Comparison of ENCODE assay signal across 1 cellular context in the genomic region with DNA sequence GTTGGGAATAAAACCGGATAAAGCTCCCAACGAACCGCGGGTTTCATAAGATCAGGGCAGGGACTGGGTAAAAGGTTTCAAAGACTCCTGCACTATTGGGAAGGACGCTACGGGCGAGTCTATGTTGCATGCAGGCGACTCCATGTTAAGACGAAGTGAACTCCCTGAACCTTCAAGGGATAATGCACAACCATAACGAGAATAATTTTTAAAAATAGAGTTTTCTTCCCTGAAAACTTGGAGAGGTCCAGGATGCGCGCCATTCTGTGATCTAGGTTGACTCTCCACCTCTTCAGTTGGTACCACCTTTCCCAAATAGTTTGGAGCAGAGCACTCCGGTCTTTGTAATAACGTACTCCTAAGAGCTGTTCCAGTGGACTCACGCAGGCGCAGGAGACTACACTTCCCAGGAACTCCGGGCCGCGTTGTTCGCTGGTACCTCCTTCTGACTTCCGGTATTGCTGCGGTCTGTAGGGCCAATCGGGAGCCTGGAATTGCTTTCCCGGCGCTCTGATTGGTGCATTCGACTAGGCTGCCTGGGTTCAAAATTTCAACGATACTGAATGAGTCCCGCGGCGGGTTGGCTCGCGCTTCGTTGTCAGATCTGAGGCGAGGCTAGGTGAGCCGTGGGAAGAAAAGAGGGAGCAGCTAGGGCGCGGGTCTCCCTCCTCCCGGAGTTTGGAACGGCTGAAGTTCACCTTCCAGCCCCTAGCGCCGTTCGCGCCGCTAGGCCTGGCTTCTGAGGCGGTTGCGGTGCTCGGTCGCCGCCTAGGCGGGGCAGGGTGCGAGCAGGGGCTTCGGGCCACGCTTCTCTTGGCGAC.
TF ChIP-seq lines count a peak whose summit lies in the region.

A gene with protein sequence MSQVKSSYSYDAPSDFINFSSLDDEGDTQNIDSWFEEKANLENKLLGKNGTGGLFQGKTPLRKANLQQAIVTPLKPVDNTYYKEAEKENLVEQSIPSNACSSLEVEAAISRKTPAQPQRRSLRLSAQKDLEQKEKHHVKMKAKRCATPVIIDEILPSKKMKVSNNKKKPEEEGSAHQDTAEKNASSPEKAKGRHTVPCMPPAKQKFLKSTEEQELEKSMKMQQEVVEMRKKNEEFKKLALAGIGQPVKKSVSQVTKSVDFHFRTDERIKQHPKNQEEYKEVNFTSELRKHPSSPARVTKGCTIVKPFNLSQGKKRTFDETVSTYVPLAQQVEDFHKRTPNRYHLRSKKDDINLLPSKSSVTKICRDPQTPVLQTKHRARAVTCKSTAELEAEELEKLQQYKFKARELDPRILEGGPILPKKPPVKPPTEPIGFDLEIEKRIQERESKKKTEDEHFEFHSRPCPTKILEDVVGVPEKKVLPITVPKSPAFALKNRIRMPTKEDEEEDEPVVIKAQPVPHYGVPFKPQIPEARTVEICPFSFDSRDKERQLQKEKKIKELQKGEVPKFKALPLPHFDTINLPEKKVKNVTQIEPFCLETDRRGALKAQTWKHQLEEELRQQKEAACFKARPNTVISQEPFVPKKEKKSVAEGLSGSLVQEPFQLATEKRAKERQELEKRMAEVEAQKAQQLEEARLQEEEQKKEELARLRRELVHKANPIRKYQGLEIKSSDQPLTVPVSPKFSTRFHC (plus strand): TSS at position 562 of the 821 bp plus-strand sequence. CDS start 18,187 bp downstream, outside the sequence.

TF ChIP-seq in IMR-90, 13 proteins besides CTCF, POLR2A, EP300 and RAD21:
- no peak for TF ChIP-seq RFX5 (IDR thresholded peaks at IDR 0.05; ENCODE audit: low read depth, low read length)
- peak; percentile 92 for TF ChIP-seq MXI1 (IDR thresholded peaks at IDR 0.05; ENCODE audit: borderline replicate concordance, low read depth, low read length)
- no peak; the same call in 1 of the 2 replicates for TF ChIP-seq MAZ (IDR thresholded peaks at IDR 0.05; ENCODE audit: borderline replicate concordance, low read depth, low read length)
- TF ChIP-seq MAFK (IDR thresholded peaks at IDR 0.05; ENCODE audit: low read depth, low read length) = no peak
- TF ChIP-seq CHD1 (IDR thresholded peaks at IDR 0.05; ENCODE audit: low read depth, low read length) = no peak
- no peak for TF ChIP-seq NFE2L2 (IDR thresholded peaks at IDR 0.05; ENCODE audit: low read depth, low read length)
- no peak for TF ChIP-seq SMC3 (IDR thresholded peaks at IDR 0.05; ENCODE audit: low read depth, low read length)
- peak; percentile 24; the same call in 1 of the 2 replicates for TF ChIP-seq FOS (IDR thresholded peaks at IDR 0.05; ENCODE audit: low read depth, low read length)
- TF ChIP-seq RCOR1 (IDR thresholded peaks at IDR 0.05; ENCODE audit: insufficient replicate concordance, low read length) = no peak
- TF ChIP-seq, protein P1, sequence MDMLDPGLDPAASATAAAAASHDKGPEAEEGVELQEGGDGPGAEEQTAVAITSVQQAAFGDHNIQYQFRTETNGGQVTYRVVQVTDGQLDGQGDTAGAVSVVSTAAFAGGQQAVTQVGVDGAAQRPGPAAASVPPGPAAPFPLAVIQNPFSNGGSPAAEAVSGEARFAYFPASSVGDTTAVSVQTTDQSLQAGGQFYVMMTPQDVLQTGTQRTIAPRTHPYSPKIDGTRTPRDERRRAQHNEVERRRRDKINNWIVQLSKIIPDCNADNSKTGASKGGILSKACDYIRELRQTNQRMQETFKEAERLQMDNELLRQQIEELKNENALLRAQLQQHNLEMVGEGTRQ (IDR thresholded peaks at IDR 0.05; ENCODE audit: low read depth, low read length) = no peak
- TF ChIP-seq ELK1 (IDR thresholded peaks at IDR 0.05; ENCODE audit: borderline replicate concordance, low read depth, low read length) = no peak
- peak; percentile 47; the same call in 1 of the 2 replicates for TF ChIP-seq CEBPB (IDR thresholded peaks at IDR 0.05; ENCODE audit: low read depth, low read length)
- no peak for TF ChIP-seq BHLHE40 (IDR thresholded peaks at IDR 0.05; ENCODE audit: low read depth, low read length)
